8 cellular contexts compared by ENCODE assay signal in the genomic region with DNA sequence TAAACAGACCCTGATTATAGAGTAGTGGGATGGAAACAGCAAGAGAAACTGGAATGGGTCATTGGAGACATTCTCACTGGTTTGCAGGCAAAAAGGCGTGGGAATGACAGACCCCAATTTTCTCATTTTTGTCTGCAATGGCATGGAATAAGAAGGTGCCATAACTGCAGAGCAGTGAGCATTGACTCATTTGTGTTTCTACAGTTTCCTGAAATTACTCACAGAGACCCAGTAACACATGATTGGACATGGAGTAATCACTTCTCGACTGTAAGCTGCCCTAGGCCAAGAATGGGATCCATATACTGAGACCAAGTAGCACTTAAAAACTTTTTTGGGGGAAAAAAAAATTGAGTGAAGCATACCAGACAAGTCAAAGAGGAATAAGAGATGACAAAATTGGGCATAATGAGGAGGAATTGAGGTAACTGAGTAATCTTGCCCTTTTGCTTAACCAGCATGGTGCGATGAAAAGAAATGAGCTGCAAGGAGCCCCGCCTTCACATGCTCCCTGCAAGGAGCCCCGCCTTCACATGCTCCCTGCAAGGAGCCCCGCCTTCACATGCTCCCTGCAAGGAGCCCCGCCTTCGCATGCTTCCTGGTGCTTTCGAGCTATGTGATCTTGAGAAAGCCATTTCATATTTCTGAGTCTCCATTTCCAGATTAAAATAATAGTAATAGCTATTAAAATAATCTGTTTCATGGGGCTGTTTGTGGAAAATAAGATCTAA. TPM values are rescaled to one million over a fixed set of nuclear protein-coding genes. Genes with fewer than 3 reads are reported as not detected.
A peak's percentile ranks its signal among the peaks of the same experiment; 100 is the strongest.
DNase-seq lines count a peak whose midpoint lies in the region; ATAC-seq and TF ChIP-seq lines count a peak whose summit lies in the region.

No MANE protein-coding gene starts in this region.

- TF ChIP-seq RAD21 in SK-N-SH (IDR thresholded peaks at IDR 0.05; ENCODE audit: low read length) = no peak

- no peaks in the 10 kb centered on the region for H3K9me3 ChIP-seq in SK-N-SH

- intact Hi-C loops in activated B cell treated with CpG ODN at 0.5 μM for 24 hours (cut with micrococcal nuclease) = no loop called here

- 11% methylated on average over 9 of the region's 9 CpGs for WGBS in SK-N-SH (ENCODE audit: low lambda C conversion rate)

- no peaks in the 10 kb centered on the region for H3K79me2 ChIP-seq in SK-N-SH (ENCODE audit: insufficient read depth)

- ATAC-seq in SK-N-SH treated with all-trans-retinoic acid at 6 μM for 48 hours = 0 out of 3 replicates have a peak, but pooled peaks have one; percentile 38
- ATAC-seq in activated B cell treated with CpG ODN at 0.5 μM for 24 hours (ENCODE audit: low read depth) = peak; percentile 57
- ATAC-seq in effector memory CD8-positive, alpha-beta T cell (replicated peaks) = peak; percentile 77

- H3K27ac ChIP-seq in SK-N-SH (ENCODE audit: low read depth in 2 of 2, low read length in 1 of 2) (no peak overlapping the region), caudate nucleus (ENCODE audit: low read depth, low read length) (no peak overlapping the region)

- no peak overlapping the region for H2AFZ ChIP-seq in SK-N-SH (ENCODE audit: low read depth)

- no peaks in the 10 kb centered on the region for H4K20me1 ChIP-seq in SK-N-SH (ENCODE audit: insufficient read depth)

- H3K27ac Mint-ChIP-seq in activated B cell treated with CpG ODN at 0.5 μM for 24 hours = no peak overlapping the region
- peak overlapping the region; percentile 17 to 79 for H3K27ac Mint-ChIP-seq in effector memory CD8-positive, alpha-beta T cell
- H3K27ac Mint-ChIP-seq in HFFc6 = no peak overlapping the region

- H3K9me3 Mint-ChIP-seq in activated B cell treated with CpG ODN at 0.5 μM for 24 hours (no peaks in the 10 kb centered on the region), HFFc6 (no peaks in the 10 kb centered on the region)
- H3K9me3 Mint-ChIP-seq in effector memory CD8-positive, alpha-beta T cell = no peaks in the 10 kb centered on the region

- H3K36me3 ChIP-seq in SK-N-SH (replicated peaks in 1 of 2; ENCODE audit: control insufficient read depth in 1 of 2, insufficient read depth in 2 of 2, low read length in 1 of 2) = no peaks in the 10 kb centered on the region

- H3K4me1 ChIP-seq in SK-N-SH (ENCODE audit: control insufficient read depth in 1 of 2, insufficient read depth in 2 of 2, low read depth in 1 of 2, low read length in 1 of 2) = no peaks in the 10 kb centered on the region

- H3K27me3 ChIP-seq in SK-N-SH (ENCODE audit: insufficient read depth) = peaks cover 16% of the 10 kb centered on the region; the same call in 1 of the 2 replicates

- no peak overlapping the region for H3K9ac ChIP-seq in SK-N-SH

- no peak for TF ChIP-seq EP300 in SK-N-SH (IDR thresholded peaks at IDR 0.05; ENCODE audit: borderline replicate concordance in 1 of 2, low read depth in 1 of 2, low read length in 1 of 2)

- DNase-seq in SK-N-SH (no peak), activated B cell treated with CpG ODN at 0.5 μM for 24 hours (no peak), caudate nucleus (lab: John Stamatoyannopoulos, UW) (no peak), GM20000 (ENCODE audit: low spot score) (no peak), HFFc6 (no peak)
- DNase-seq in effector memory CD8-positive, alpha-beta T cell = peak; percentile 27 to 49 (median 36)
- DNase-seq in stimulated activated CD8-positive, alpha-beta memory T cell treated with anti-CD3 and anti-CD28 coated beads, Interleukin-15, amount 100 ng/mL, for 48 hours (ENCODE audit: low read depth in 2 of 2) = peak; percentile 4 to 31

- H3F3A ChIP-seq in SK-N-SH (replicated peaks; ENCODE audit: insufficient read depth) = no peaks in the 10 kb centered on the region

- H3K36me3 Mint-ChIP-seq in activated B cell treated with CpG ODN at 0.5 μM for 24 hours (ENCODE audit: low read depth) = no peaks in the 10 kb centered on the region
- H3K36me3 Mint-ChIP-seq in effector memory CD8-positive, alpha-beta T cell (ENCODE audit: insufficient read depth) = no peaks in the 10 kb centered on the region
- H3K36me3 Mint-ChIP-seq in HFFc6 (ENCODE audit: low read depth) = no peaks in the 10 kb centered on the region

- no peak overlapping the region for H3K4me3 Mint-ChIP-seq in activated B cell treated with CpG ODN at 0.5 μM for 24 hours
- peak overlapping the region; percentile 46 to 69 for H3K4me3 Mint-ChIP-seq in effector memory CD8-positive, alpha-beta T cell
- H3K4me3 Mint-ChIP-seq in HFFc6 = no peak overlapping the region

- CTCF ChIA-PET in SK-N-SH (lab: Yijun Ruan, JAX) = no interaction called here
- CTCF ChIA-PET in activated B cell treated with CpG ODN at 0.5 μM for 24 hours (lab: Charles Lee) = interaction anchor here (0.8 to 2.0 kb wide), 4 partner anchors 14 to 135 kb away, joined by 3 to 8 read pairs (median 4); no protein-coding TSS in a partner anchor

- H3K4me1 Mint-ChIP-seq in activated B cell treated with CpG ODN at 0.5 μM for 24 hours = peaks cover 27% of the 10 kb centered on the region
- H3K4me1 Mint-ChIP-seq in effector memory CD8-positive, alpha-beta T cell (ENCODE audit: low read depth in 2 of 2) = peaks cover 10% of the 10 kb centered on the region in 2 donors
- peaks cover 21% of the 10 kb centered on the region for H3K4me1 Mint-ChIP-seq in HFFc6 (ENCODE audit: low read depth)

- no peaks in the 10 kb centered on the region for H3K9me2 ChIP-seq in SK-N-SH

- POLR2A ChIA-PET in SK-N-SH (lab: Yijun Ruan, JAX) (interaction anchor here (0.7 kb wide), 1 partner anchor 354 kb away, joined by 3 read pairs; no protein-coding TSS in a partner anchor), activated B cell treated with CpG ODN at 0.5 μM for 24 hours (lab: Charles Lee) (interaction anchor here (0.6 to 1.6 kb wide), 3 partner anchors 45 to 396 kb away, joined by 4 to 10 read pairs (median 6); a partner anchor contains a TSS)

- no peak overlapping the region for H3K4me2 ChIP-seq in SK-N-SH

- TF ChIP-seq CTCF in SK-N-SH (IDR thresholded peaks at IDR 0.05) (no peak), activated B cell treated with CpG ODN at 0.5 μM for 24 hours (IDR thresholded peaks at IDR 0.05) (no peak), GM20000 (IDR thresholded peaks at IDR 0.05; ENCODE audit: extremely low read depth, missing control alignments) (no peak), HFFc6 (IDR thresholded peaks at IDR 0.05) (no peak)

- no peak overlapping the region for H3K4me3 ChIP-seq in SK-N-SH (ENCODE audit: low read depth in 2 of 2, low read length in 1 of 2)

- H3K27me3 Mint-ChIP-seq in activated B cell treated with CpG ODN at 0.5 μM for 24 hours (no peaks in the 10 kb centered on the region), HFFc6 (ENCODE audit: insufficient read depth) (no peaks in the 10 kb centered on the region; the same call in 1 of the 2 replicates)
- no peaks in the 10 kb centered on the region for H3K27me3 Mint-ChIP-seq in effector memory CD8-positive, alpha-beta T cell

TF ChIP-seq in SK-N-SH treated with all-trans-retinoic acid at 6 μM for 48 hours, 23 proteins besides CTCF, POLR2A, EP300 and RAD21:
- TF ChIP-seq, protein P1, sequence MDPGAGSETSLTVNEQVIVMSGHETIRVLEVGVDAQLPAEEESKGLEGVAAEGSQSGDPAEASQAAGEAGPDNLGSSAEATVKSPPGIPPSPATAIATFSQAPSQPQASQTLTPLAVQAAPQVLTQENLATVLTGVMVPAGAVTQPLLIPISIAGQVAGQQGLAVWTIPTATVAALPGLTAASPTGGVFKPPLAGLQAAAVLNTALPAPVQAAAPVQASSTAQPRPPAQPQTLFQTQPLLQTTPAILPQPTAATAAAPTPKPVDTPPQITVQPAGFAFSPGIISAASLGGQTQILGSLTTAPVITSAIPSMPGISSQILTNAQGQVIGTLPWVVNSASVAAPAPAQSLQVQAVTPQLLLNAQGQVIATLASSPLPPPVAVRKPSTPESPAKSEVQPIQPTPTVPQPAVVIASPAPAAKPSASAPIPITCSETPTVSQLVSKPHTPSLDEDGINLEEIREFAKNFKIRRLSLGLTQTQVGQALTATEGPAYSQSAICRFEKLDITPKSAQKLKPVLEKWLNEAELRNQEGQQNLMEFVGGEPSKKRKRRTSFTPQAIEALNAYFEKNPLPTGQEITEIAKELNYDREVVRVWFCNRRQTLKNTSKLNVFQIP (CRISPR knock-in tag; IDR thresholded peaks at IDR 0.05; ENCODE audit: borderline replicate concordance, low read depth) = no peak

TF ChIP-seq in SK-N-SH, 30 proteins besides CTCF, POLR2A, EP300 and RAD21 (continues in another document):
- TF ChIP-seq GATA2 (CRISPR knock-in tag; IDR thresholded peaks at IDR 0.05) = no peak
- no peak for TF ChIP-seq RFX5 (IDR thresholded peaks at IDR 0.05; ENCODE audit: low read length)
- TF ChIP-seq FOSL2 (IDR thresholded peaks at IDR 0.05; ENCODE audit: borderline replicate concordance, low read depth) = no peak
- TF ChIP-seq JUND (IDR thresholded peaks at IDR 0.05) = no peak
- TF ChIP-seq MEF2A (IDR thresholded peaks at IDR 0.05; ENCODE audit: borderline replicate concordance, low read depth) = no peak
- no peak for TF ChIP-seq TAF1 (IDR thresholded peaks at IDR 0.05; ENCODE audit: borderline replicate concordance, low read depth, low read length)

RNA-seq across cellular contexts. Expression of a gene that starts 44.2 kb away (rescaled TPM):
- under 0.01 TPM in 1 of 2 replicates, not detected in the other for polyA plus RNA-seq in SK-N-SH (2012; rRNA removed)
- polyA plus RNA-seq in SK-N-SH (2012; cell fraction: cytosol; rRNA removed) = 0.03 and 0.08 TPM in 2 replicates
- polyA plus RNA-seq in SK-N-SH (2012; cell fraction: nucleus; rRNA removed) = 0.01 TPM in 1 of 2 replicates, not detected in the other
- total RNA-seq in activated B cell treated with CpG ODN at 0.5 μM for 24 hours = 1.0 and 1.4 TPM in 2 replicates
- total RNA-seq in HFFc6 (2021; fragmentation: NEBNext Ultra II Directional; extraction: Animal tissue kit (Norgen Biotek cat#: 25700)) = 10 to 100 TPM in 3 of 6 experiments, 1 to 10 TPM in 3; 4.4 to 12.3 (median 10.1) TPM

RNA-seq across cellular contexts. Expression of a gene that starts 51.1 kb away (rescaled TPM):
- 4.8 and 7.6 TPM in 2 replicates for polyA plus RNA-seq in SK-N-SH (2012; rRNA removed)
- 5.1 and 5.7 TPM in 2 replicates for polyA plus RNA-seq in SK-N-SH (2012; cell fraction: cytosol; rRNA removed)
- 3.9 and 6.0 TPM in 2 replicates for polyA plus RNA-seq in SK-N-SH (2012; cell fraction: nucleus; rRNA removed)
- total RNA-seq in activated B cell treated with CpG ODN at 0.5 μM for 24 hours = 26.2 and 32.7 TPM in 2 replicates
- total RNA-seq in HFFc6 (2021; fragmentation: NEBNext Ultra II Directional; extraction: Animal tissue kit (Norgen Biotek cat#: 25700)) = 10 to 100 TPM; 39.7 to 48.4 (median 44.9) TPM

Comparison
In these comparisons a context has a peak if more than half of its experiments do, and no peak if none do; other contexts are left out.
1. DNase-seq: peak in effector memory CD8-positive, alpha-beta T cell (3 of 3) and stimulated activated CD8-positive, alpha-beta memory T cell treated with anti-CD3 and anti-CD28 coated beads, Interleukin-15, amount 100 ng/mL, for 48 hours (2 of 2); none in SK-N-SH (single experiment), activated B cell treated with CpG ODN at 0.5 μM for 24 hours (single experiment), caudate nucleus (0 of 61), GM20000 (single experiment) and HFFc6 (single experiment).
2. H3K27ac Mint-ChIP-seq: peak in effector memory CD8-positive, alpha-beta T cell (2 of 2); none in activated B cell treated with CpG ODN at 0.5 μM for 24 hours (single experiment) and HFFc6 (single experiment).
3. H3K4me3 Mint-ChIP-seq: peak in effector memory CD8-positive, alpha-beta T cell (2 of 2); none in activated B cell treated with CpG ODN at 0.5 μM for 24 hours (single experiment) and HFFc6 (single experiment).
4. Peak in every context shown above with its lines, with median percentiles within 50 percentile points of each other: ATAC-seq.